2 cellular contexts compared by ENCODE assay signal in genomic region chr1:202362212-202362611, GRCh38.
A peak's percentile ranks its signal among the peaks of the same experiment; 100 is the strongest.
TF ChIP-seq lines count a peak whose summit lies in the region.

No MANE protein-coding gene starts in this region.

TF ChIP-seq in GM23338, 12 proteins besides CTCF, POLR2A, EP300 and RAD21:
- no peak for TF ChIP-seq ZNF331 (CRISPR knock-in tag; IDR thresholded peaks at IDR 0.05; ENCODE audit: low read depth)
- TF ChIP-seq, protein P1, sequence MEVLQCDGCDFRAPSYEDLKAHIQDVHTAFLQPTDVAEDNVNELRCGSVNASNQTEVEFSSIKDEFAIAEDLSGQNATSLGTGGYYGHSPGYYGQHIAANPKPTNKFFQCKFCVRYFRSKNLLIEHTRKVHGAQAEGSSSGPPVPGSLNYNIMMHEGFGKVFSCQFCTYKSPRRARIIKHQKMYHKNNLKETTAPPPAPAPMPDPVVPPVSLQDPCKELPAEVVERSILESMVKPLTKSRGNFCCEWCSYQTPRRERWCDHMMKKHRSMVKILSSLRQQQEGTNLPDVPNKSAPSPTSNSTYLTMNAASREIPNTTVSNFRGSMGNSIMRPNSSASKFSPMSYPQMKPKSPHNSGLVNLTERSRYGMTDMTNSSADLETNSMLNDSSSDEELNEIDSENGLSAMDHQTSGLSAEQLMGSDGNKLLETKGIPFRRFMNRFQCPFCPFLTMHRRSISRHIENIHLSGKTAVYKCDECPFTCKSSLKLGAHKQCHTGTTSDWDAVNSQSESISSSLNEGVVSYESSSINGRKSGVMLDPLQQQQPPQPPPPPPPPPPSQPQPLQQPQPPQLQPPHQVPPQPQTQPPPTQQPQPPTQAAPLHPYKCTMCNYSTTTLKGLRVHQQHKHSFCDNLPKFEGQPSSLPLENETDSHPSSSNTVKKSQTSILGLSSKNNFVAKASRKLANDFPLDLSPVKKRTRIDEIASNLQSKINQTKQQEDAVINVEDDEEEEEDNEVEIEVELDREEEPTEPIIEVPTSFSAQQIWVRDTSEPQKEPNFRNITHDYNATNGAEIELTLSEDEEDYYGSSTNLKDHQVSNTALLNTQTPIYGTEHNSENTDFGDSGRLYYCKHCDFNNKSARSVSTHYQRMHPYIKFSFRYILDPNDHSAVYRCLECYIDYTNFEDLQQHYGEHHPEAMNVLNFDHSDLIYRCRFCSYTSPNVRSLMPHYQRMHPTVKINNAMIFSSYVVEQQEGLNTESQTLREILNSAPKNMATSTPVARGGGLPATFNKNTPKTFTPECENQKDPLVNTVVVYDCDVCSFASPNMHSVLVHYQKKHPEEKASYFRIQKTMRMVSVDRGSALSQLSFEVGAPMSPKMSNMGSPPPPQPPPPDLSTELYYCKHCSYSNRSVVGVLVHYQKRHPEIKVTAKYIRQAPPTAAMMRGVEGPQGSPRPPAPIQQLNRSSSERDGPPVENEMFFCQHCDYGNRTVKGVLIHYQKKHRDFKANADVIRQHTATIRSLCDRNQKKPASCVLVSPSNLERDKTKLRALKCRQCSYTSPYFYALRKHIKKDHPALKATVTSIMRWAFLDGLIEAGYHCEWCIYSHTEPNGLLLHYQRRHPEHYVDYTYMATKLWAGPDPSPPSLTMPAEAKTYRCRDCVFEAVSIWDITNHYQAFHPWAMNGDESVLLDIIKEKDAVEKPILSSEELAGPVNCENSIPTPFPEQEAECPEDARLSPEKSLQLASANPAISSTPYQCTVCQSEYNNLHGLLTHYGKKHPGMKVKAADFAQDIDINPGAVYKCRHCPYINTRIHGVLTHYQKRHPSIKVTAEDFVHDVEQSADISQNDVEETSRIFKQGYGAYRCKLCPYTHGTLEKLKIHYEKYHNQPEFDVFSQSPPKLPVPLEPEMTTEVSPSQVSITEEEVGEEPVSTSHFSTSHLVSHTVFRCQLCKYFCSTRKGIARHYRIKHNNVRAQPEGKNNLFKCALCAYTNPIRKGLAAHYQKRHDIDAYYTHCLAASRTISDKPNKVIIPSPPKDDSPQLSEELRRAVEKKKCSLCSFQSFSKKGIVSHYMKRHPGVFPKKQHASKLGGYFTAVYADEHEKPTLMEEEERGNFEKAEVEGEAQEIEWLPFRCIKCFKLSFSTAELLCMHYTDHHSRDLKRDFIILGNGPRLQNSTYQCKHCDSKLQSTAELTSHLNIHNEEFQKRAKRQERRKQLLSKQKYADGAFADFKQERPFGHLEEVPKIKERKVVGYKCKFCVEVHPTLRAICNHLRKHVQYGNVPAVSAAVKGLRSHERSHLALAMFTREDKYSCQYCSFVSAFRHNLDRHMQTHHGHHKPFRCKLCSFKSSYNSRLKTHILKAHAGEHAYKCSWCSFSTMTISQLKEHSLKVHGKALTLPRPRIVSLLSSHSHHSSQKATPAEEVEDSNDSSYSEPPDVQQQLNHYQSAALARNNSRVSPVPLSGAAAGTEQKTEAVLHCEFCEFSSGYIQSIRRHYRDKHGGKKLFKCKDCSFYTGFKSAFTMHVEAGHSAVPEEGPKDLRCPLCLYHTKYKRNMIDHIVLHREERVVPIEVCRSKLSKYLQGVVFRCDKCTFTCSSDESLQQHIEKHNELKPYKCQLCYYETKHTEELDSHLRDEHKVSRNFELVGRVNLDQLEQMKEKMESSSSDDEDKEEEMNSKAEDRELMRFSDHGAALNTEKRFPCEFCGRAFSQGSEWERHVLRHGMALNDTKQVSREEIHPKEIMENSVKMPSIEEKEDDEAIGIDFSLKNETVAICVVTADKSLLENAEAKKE (CRISPR knock-in tag; IDR thresholded peaks at IDR 0.05): peak; percentile 51; the same call in 1 of the 2 replicates

TF ChIP-seq in H1, 55 proteins besides CTCF, POLR2A, EP300 and RAD21:
- TF ChIP-seq BACH1 (IDR thresholded peaks at IDR 0.05; ENCODE audit: low read length) (no peak), KDM5A (IDR thresholded peaks at IDR 0.05; ENCODE audit: low read length) (no peak), SP2 (IDR thresholded peaks at IDR 0.05; ENCODE audit: low read length) (no peak), SIRT6 (IDR thresholded peaks at IDR 0.05; ENCODE audit: low read length) (no peak), TAF1 (IDR thresholded peaks at IDR 0.05; ENCODE audit: low read depth, low read length) (no peak), EZH2 (IDR thresholded peaks at IDR 0.05; ENCODE audit: low read depth, low read length, severe bottlenecking) (no peak), TEAD4 (IDR thresholded peaks at IDR 0.05; ENCODE audit: low read depth, low read length) (no peak), USF2 (IDR thresholded peaks at IDR 0.05; ENCODE audit: low read length) (no peak)
